In the genomic region with DNA sequence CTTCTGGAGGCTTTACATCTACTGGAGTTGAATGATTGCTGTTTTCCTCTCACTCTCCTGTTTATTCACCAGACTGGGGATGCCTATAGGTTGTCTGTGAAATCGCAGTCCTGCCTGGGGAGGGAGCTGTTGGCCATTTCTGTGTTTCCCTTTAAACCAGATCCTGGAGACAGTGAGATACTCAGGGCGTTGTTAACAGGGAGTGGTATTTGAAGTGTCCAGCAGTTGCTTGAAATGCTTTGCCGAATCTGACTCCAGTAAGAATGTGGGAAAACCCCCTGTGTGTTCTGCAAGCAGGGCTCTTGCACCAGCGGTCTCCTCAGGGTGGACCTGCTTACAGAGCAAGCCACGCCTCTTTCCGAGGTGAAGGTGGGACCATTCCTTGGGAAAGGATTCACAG, we compare ENCODE assay signal across 15 cellular contexts. TPM values are rescaled to one million over a fixed set of nuclear protein-coding genes. Genes with fewer than 3 reads are reported as not detected.
A peak's percentile ranks its signal among the peaks of the same experiment; 100 is the strongest.
DNase-seq lines count a peak whose midpoint lies in the region; ATAC-seq, FAIRE-seq and TF ChIP-seq lines count a peak whose summit lies in the region.
"Had no signal": no experiment of that assay in that cellular context is flagged by ENCODE, and none has a peak within 500 bp of the region (broad histone marks: within the 10 kb centered on the region; RNA-seq: fewer than 3 reads in every experiment).

No MANE protein-coding gene starts in this region.

- no peak for TF ChIP-seq POLR2A in HepG2 (IDR thresholded peaks at IDR 0.05; ENCODE audit: insufficient read depth in 1 of 2, low read depth in 2 of 2, low read length in 2 of 2)

- TF ChIP-seq EP300 in HepG2 (IDR thresholded peaks at IDR 0.05; ENCODE audit: low read depth in 2 of 2, low read length in 2 of 2) (no peak), HepG2 (CRISPR knock-in tag; IDR thresholded peaks at IDR 0.05; ENCODE audit: borderline replicate concordance) (no peak)

- ATAC-seq in HepG2 (peak; percentile 26; the same call in 1 of the 3 replicates), GM18870 (IDR thresholded peaks at IDR 0.05; ENCODE audit: unreplicated experiment) (no peak), HG02852 (IDR thresholded peaks at IDR 0.05; ENCODE audit: unreplicated experiment) (no peak)
- ATAC-seq: left ventricle myocardium superior had no signal

- H3K9ac ChIP-seq in HepG2 (ENCODE audit: insufficient read depth, low read depth, low read length), result no peak overlapping the region
- H3K9ac ChIP-seq: BLaER1 had no signal

- intact Hi-C loops in HepG2 (cut with micrococcal nuclease; ENCODE audit: unreplicated experiment), result loop anchor here (10.0 kb wide), 1 partner anchor 340 kb away; the partner anchor contains the start of gene CHSY1

- no peak for TF ChIP-seq RAD21 in HepG2 (CRISPR knock-in tag; IDR thresholded peaks at IDR 0.05)

- no peaks in the 10 kb centered on the region for H3K4me1 ChIP-seq in HepG2 (ENCODE audit: insufficient read depth, low read length)

- peaks cover 2 to 44% of the 10 kb centered on the region in 2 experiments for H3K27me3 ChIP-seq in HepG2 (ENCODE audit: control insufficient read depth in 1 of 2, insufficient read depth in 2 of 2, low read length in 2 of 2)

- no peaks in the 10 kb centered on the region for H3K36me3 ChIP-seq in HepG2 (replicated peaks in 1 of 2; ENCODE audit: control insufficient read depth in 1 of 2, insufficient read depth in 2 of 2, low read length in 2 of 2)
- H3K36me3 ChIP-seq: BLaER1 had no signal

- peak; percentile 35 for TF ChIP-seq CTCF in choroid plexus epithelial cell (conservative IDR thresholded peaks at IDR 0.05; ENCODE audit: low read depth, low read length)
- no peak for TF ChIP-seq CTCF in HepG2 (CRISPR knock-in tag; IDR thresholded peaks at IDR 0.05)

- 13% methylated on average over 6 of the region's 6 CpGs for WGBS in HepG2 (ENCODE audit: low lambda C conversion rate)

- H3K79me2 ChIP-seq in HepG2 (ENCODE audit: insufficient read depth, low read length), result no peaks in the 10 kb centered on the region

- DNase-seq in AG08396 (ENCODE audit: low spot score) (peak; percentile 35), HuH-7 (ENCODE audit: low spot score) (peak; percentile 49), choroid plexus epithelial cell (ENCODE audit: low read depth) (peak; percentile 31), HepG2 (ENCODE audit: low spot score) (no peak), NCI-H524 treated with DMSO at 0.1 percent for 48 hours (lab: John Stamatoyannopoulos, UW) (no peak), immature natural killer cell (no peak)
- DNase-seq: left ventricle myocardium superior, MM.1S, NCI-H446, nucleus accumbens had no signal

- H3K27ac Mint-ChIP-seq in immature natural killer cell, result no peak overlapping the region
- H3K27ac Mint-ChIP-seq: activated naive CD4-positive, alpha-beta T cell treated with anti-CD3 and anti-CD28 coated beads, Interleukin-2, amount 50 U/mL, for 24 hours had no signal

- no peak overlapping the region for H3K4me3 Mint-ChIP-seq in immature natural killer cell
- H3K4me3 Mint-ChIP-seq: activated naive CD4-positive, alpha-beta T cell treated with anti-CD3 and anti-CD28 coated beads, Interleukin-2, amount 50 U/mL, for 24 hours had no signal

- in situ Hi-C loops in HepG2 (cut with HindIII; ENCODE audit: extremely low pct_ligation_motif_present, low pct_unique_long_range_greater_than_20kb), result loop anchor here (5.0 to 25.0 kb wide), 2 partner anchors 92 to 347 kb away; partner anchors contain the start of gene CHSY1

- peaks cover 6 to 19% (median 12%) of the 10 kb centered on the region in 3 donors for H3K27me3 Mint-ChIP-seq in immature natural killer cell (ENCODE audit: low read depth in 3 of 3)

- no peak overlapping the region for H3K4me2 ChIP-seq in HepG2 (ENCODE audit: low read depth, low read length)
- H3K4me2 ChIP-seq: BLaER1 had no signal

- BruUV-seq in HepG2 (replicated peaks; lab: Mats Ljungman, UMichigan), result no TSS peak

- H3K4me3 ChIP-seq in choroid plexus epithelial cell (ENCODE audit: low read depth, low read length) (no peak overlapping the region), HepG2 (replicated peaks in 1 of 3; ENCODE audit: insufficient read depth in 1 of 3, low read depth in 2 of 3, low read length in 3 of 3) (no peak overlapping the region)
- H3K4me3 ChIP-seq: BLaER1 had no signal

- no peak for FAIRE-seq in HepG2 (lab: Jason Lieb, UNC)

- H3K27ac ChIP-seq in HepG2 (ENCODE audit: extremely low read length, insufficient read depth, low read length), result no peak overlapping the region
- H3K27ac ChIP-seq: BLaER1, RWPE1 had no signal

- peaks cover 6 to 13% of the 10 kb centered on the region in 2 donors for H3K4me1 Mint-ChIP-seq in immature natural killer cell

- CTCF ChIA-PET in HepG2 (lab: Yijun Ruan, JAX; ENCODE audit: low intra/inter-chr PET ratio, low total read pairs), result interaction anchor here (1.4 kb wide), 1 partner anchor 92 kb away, joined by 4 read pairs; no protein-coding TSS in a partner anchor

- no peaks in the 10 kb centered on the region for H3K9me3 Mint-ChIP-seq in immature natural killer cell
- H3K9me3 Mint-ChIP-seq: activated naive CD4-positive, alpha-beta T cell treated with anti-CD3 and anti-CD28 coated beads, Interleukin-2, amount 50 U/mL, for 24 hours had no signal

- POLR2A ChIA-PET in HepG2 (lab: Yijun Ruan, JAX), result no interaction called here

- 0 out of 2 replicates have a peak, but pooled peaks cover 4% of the 10 kb centered on the region for H3K9me3 ChIP-seq in HepG2 (ENCODE audit: low read length)
- H3K9me3 ChIP-seq: BLaER1 had no signal

- H4K20me1 ChIP-seq in HepG2 (ENCODE audit: insufficient read depth, low read length), result no peaks in the 10 kb centered on the region

- H2AFZ ChIP-seq in HepG2 (ENCODE audit: low read length), result no peak overlapping the region

- no peaks in the 10 kb centered on the region for H3K36me3 Mint-ChIP-seq in immature natural killer cell
- H3K36me3 Mint-ChIP-seq: activated naive CD4-positive, alpha-beta T cell treated with anti-CD3 and anti-CD28 coated beads, Interleukin-2, amount 50 U/mL, for 24 hours had no signal

TF ChIP-seq in HepG2, 621 proteins besides CTCF, POLR2A, EP300 and RAD21:
- 0 out of 2 replicates have a peak, but pooled peaks have one; percentile 7 for TF ChIP-seq STAG1 (CRISPR knock-in tag; IDR thresholded peaks at IDR 0.05)
- no peak for TF ChIP-seq ZNF546 (CRISPR knock-in tag; conservative IDR thresholded peaks at IDR 0.05)

RNA-seq across cellular contexts. Expression of gene LRRK1, which starts 4.3 kb away (rescaled TPM):
- total RNA-seq in HepG2 (2016; rRNA removed; fragmentation: Illumina TruSeq; extraction: Trizol), result 0.07 and 0.13 TPM in 2 replicates
- total RNA-seq in HepG2 (2016; cell fraction: cytosol; rRNA removed; fragmentation: Illumina TruSeq; extraction: Trizol; ENCODE audit: low read depth), result 0.26 and 0.30 TPM in 2 replicates
- 0.09 and 0.12 TPM in 2 replicates for total RNA-seq in HepG2 (2016; cell fraction: insoluble cytoplasmic fraction; rRNA removed; fragmentation: Illumina TruSeq; extraction: Trizol)
- total RNA-seq in HepG2 (2016; cell fraction: membrane; rRNA removed; fragmentation: Illumina TruSeq; extraction: Trizol), result 0.31 and 0.37 TPM in 2 replicates
- total RNA-seq in HepG2 (2016; cell fraction: nucleus; rRNA removed; fragmentation: Illumina TruSeq; extraction: Trizol), result 0.22 and 0.28 TPM in 2 replicates
- polyA plus RNA-seq in HepG2 (2011; rRNA removed) (0.71 and 1.2 TPM in 2 replicates), immature natural killer cell (under 1 TPM in 1 of 3 donors, not detected in 2; 0.02 TPM)
- 0.46 and 0.68 TPM in 2 replicates for polyA plus RNA-seq in HepG2 (2011; cell fraction: cytosol; rRNA removed)
- 1.00 and 1.5 TPM in 2 replicates for polyA plus RNA-seq in HepG2 (2011; cell fraction: nucleus; rRNA removed)
- polyA plus RNA-seq in HepG2 (2012), result 0.38 and 0.51 TPM in 2 replicates
- 0.01 TPM in 1 of 2 replicates, not detected in the other for polyA plus RNA-seq in HepG2 (2016; cell fraction: cytosol; fragmentation: Illumina TruSeq; extraction: Trizol; ENCODE audit: low read depth)
- polyA plus RNA-seq in HepG2 (2016; cell fraction: insoluble cytoplasmic fraction; fragmentation: Illumina TruSeq; extraction: Trizol; ENCODE audit: low read depth), result not detected in 2 replicates
- polyA plus RNA-seq in HepG2 (2016; cell fraction: membrane; fragmentation: Illumina TruSeq; extraction: Trizol; ENCODE audit: low read depth), result 0.02 TPM in 1 of 2 replicates, not detected in the other
- 0.04 TPM in 1 of 2 replicates, not detected in the other for polyA plus RNA-seq in HepG2 (2016; cell fraction: nucleus; fragmentation: Illumina TruSeq; extraction: Trizol; ENCODE audit: insufficient read depth, low read depth)
- polyA minus RNA-seq in HepG2 (2011; rRNA and poly(A)+ RNA removed; ENCODE audit: low replicate concordance), result 2.8 and 25.2 TPM in 2 replicates
- polyA minus RNA-seq in HepG2 (2011; cell fraction: cytosol; rRNA and poly(A)+ RNA removed), result 0.89 and 1.2 TPM in 2 replicates
- polyA minus RNA-seq in HepG2 (2011; cell fraction: nucleus; rRNA and poly(A)+ RNA removed), result 0.75 and 2.2 TPM in 2 replicates

RNA-seq across cellular contexts. Expression of gene ALDH1A3, which starts 35.2 kb away (rescaled TPM):
- total RNA-seq in HepG2 (2016; rRNA removed; fragmentation: Illumina TruSeq; extraction: Trizol), result not detected in 2 replicates
- not detected in 2 replicates for total RNA-seq in HepG2 (2016; cell fraction: cytosol; rRNA removed; fragmentation: Illumina TruSeq; extraction: Trizol; ENCODE audit: low read depth)
- total RNA-seq in HepG2 (2016; cell fraction: insoluble cytoplasmic fraction; rRNA removed; fragmentation: Illumina TruSeq; extraction: Trizol), result not detected in 2 replicates
- not detected in 2 replicates for total RNA-seq in HepG2 (2016; cell fraction: membrane; rRNA removed; fragmentation: Illumina TruSeq; extraction: Trizol)
- total RNA-seq in HepG2 (2016; cell fraction: nucleus; rRNA removed; fragmentation: Illumina TruSeq; extraction: Trizol), result not detected in 2 replicates
- polyA plus RNA-seq in HepG2 (2011; rRNA removed) (0.03 TPM in 1 of 2 replicates, not detected in the other), immature natural killer cell (not detected)
- polyA plus RNA-seq in HepG2 (2011; cell fraction: cytosol; rRNA removed), result not detected in 2 replicates
- polyA plus RNA-seq in HepG2 (2011; cell fraction: nucleus; rRNA removed), result not detected in 2 replicates
- not detected in 2 replicates for polyA plus RNA-seq in HepG2 (2012)
- not detected in 2 replicates for polyA plus RNA-seq in HepG2 (2016; cell fraction: cytosol; fragmentation: Illumina TruSeq; extraction: Trizol; ENCODE audit: low read depth)
- not detected in 2 replicates for polyA plus RNA-seq in HepG2 (2016; cell fraction: insoluble cytoplasmic fraction; fragmentation: Illumina TruSeq; extraction: Trizol; ENCODE audit: low read depth)
- not detected in 2 replicates for polyA plus RNA-seq in HepG2 (2016; cell fraction: membrane; fragmentation: Illumina TruSeq; extraction: Trizol; ENCODE audit: low read depth)
- polyA plus RNA-seq in HepG2 (2016; cell fraction: nucleus; fragmentation: Illumina TruSeq; extraction: Trizol; ENCODE audit: insufficient read depth, low read depth), result not detected in 2 replicates
- polyA minus RNA-seq in HepG2 (2011; rRNA and poly(A)+ RNA removed; ENCODE audit: low replicate concordance), result 3.3 TPM in 1 of 2 replicates, not detected in the other
- not detected in 2 replicates for polyA minus RNA-seq in HepG2 (2011; cell fraction: cytosol; rRNA and poly(A)+ RNA removed)
- not detected in 2 replicates for polyA minus RNA-seq in HepG2 (2011; cell fraction: nucleus; rRNA and poly(A)+ RNA removed)

Comparison
In these comparisons a context has a peak if more than half of its experiments do, and no peak if none do; other contexts are left out.
1. DNase-seq: peak in AG08396 (single experiment), HuH-7 (single experiment) and choroid plexus epithelial cell (single experiment); none in HepG2 (single experiment), NCI-H524 treated with DMSO at 0.1 percent for 48 hours (single experiment) and immature natural killer cell (0 of 3).